36 cellular contexts compared by ENCODE assay signal in the genomic region with DNA sequence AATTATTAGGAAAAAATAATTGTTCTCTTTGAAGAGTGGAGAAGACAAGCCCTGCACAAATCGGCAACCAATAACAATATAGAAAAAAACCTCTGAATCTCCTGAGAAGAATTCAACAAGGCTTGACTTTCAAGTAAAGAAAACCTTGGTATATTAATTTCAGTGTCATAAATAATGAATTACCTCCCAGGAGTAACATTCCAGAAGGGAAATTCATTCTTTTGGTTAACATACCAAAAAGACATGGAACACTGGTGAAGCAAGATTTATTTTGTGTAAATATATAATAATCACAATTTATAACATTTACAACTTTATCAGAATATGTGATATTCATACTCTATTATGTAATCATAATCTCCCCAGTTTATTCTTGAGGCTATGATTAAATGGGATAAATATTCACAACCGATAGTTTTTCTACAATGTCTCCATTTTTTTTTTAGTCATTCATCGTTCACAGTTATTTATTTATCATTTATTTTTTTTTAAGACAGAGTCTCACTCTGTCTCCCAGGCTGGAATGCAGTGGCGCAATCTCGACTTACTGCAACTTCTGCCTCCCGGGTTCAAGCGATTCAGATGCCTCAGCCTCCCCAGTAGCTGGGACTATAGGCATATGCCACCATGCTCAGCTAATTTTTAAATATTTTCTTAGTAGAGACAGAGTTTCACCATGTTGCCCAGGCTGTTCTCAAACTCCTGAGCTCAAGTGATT. TPM values are rescaled to one million over a fixed set of nuclear protein-coding genes. Genes with fewer than 3 reads are reported as not detected.
"Had no signal": no experiment of that assay in that cellular context is flagged by ENCODE, and none has a peak within 500 bp of the region (broad histone marks: within the 10 kb centered on the region; RNA-seq: fewer than 3 reads in every experiment).

No MANE protein-coding gene starts in this region.

- ATAC-seq: activated naive CD4-positive, alpha-beta T cell treated with anti-CD3 and anti-CD28 coated beads, Interleukin-2, amount 50 U/mL, for 72 hours; activated T-cell treated with anti-CD3 and anti-CD28 coated beads, Interleukin-2, amount 50 U/mL, for 4 hours; PC-3; T-cell; T-helper 17 cell had no signal

- H3K9ac ChIP-seq: SK-N-SH had no signal

- H3K9me3 ChIP-seq: adrenal gland, MG63, Peyer's patch, SJSA1, SK-N-SH had no signal

- H3K4me1 ChIP-seq: adrenal gland, Peyer's patch, SJSA1 had no signal

- DNase-seq: activated B cell treated with CpG ODN at 0.5 μM for 24 hours; activated CD4-positive, alpha-beta memory T cell treated with anti-CD3 and anti-CD28 coated beads for 36 hours; activated CD4-positive, alpha-beta T cell treated with anti-CD3 and anti-CD28 coated beads for 4 hours; activated CD4-positive, alpha-beta T cell treated with anti-CD3 and anti-CD28 coated beads, Interleukin-2, amount 50 U/mL, for 1 hour; activated CD4-positive, CD25-positive, alpha-beta regulatory T cell treated with anti-CD3 and anti-CD28 coated beads, Interleukin-2, amount 50 U/mL, for 72 hours; activated CD8-positive, alpha-beta memory T cell treated with anti-CD3 and anti-CD28 coated beads, Interleukin-2, amount 50 U/mL, for 4 hours; activated gamma-delta T cell treated with Interleukin-2 at 50 U/mL for 16 hours; activated naive CD4-positive, alpha-beta T cell treated with anti-CD3 and anti-CD28 coated beads for 36 hours; activated T-cell treated with anti-CD3 and anti-CD28 coated beads for 4 hours; activated T-cell treated with anti-CD3 and anti-CD28 coated beads, Interleukin-2, amount 50 U/mL, for 4 hours; adrenal gland; anterior cingulate cortex; brain microvascular endothelial cell; central memory CD4-positive, alpha-beta T cell; Kasumi-1; MG63; NCI-H1048; NCI-H1105 treated with DMSO at 0.1 percent for 48 hours; NCI-H1436; NCI-H1694; NCI-H2029; NCI-H510A; NCI-H526; NCI-H748 treated with DMSO at 0.1 percent for 48 hours; NK-92 treated with Interleukin-12 subunit alpha and Interleukin-12 subunit beta, amount 100 ng/mL, for 24 hours; PC-3; Peyer's patch; RPMI8226; SHP77 treated with DMSO at 0.1 percent for 48 hours; SK-N-SH; T-cell; T-helper 17 cell had no signal

- H3K36me3 ChIP-seq: adrenal gland, brain microvascular endothelial cell, MG63, Peyer's patch, SJSA1 had no signal

- H3K27ac ChIP-seq: adrenal gland, brain microvascular endothelial cell, Peyer's patch, SJSA1, VCaP had no signal

- H3K27me3 ChIP-seq: brain microvascular endothelial cell, MG63, Peyer's patch, SJSA1 had no signal

- H3K4me3 ChIP-seq: adrenal gland, MG63, Peyer's patch, SJSA1 had no signal

- H3K4me2 ChIP-seq: SK-N-SH had no signal

RNA-seq across cellular contexts. Expression of a gene that starts 53.0 kb away (rescaled TPM):
- total RNA-seq: activated T-helper 1 cell treated with anti-CD3 and anti-CD28 coated beads, Interleukin-12 subunit alpha, Interleukin-12 subunit beta, Interleukin-2, Interleukin-4 antibody, amounts not matched to agents 30 ng/mL and 10 ng/mL and 1 ng/mL, durations not matched to agents 14 hours and 24 hours and 36 hours had no signal
